In the genomic region with DNA sequence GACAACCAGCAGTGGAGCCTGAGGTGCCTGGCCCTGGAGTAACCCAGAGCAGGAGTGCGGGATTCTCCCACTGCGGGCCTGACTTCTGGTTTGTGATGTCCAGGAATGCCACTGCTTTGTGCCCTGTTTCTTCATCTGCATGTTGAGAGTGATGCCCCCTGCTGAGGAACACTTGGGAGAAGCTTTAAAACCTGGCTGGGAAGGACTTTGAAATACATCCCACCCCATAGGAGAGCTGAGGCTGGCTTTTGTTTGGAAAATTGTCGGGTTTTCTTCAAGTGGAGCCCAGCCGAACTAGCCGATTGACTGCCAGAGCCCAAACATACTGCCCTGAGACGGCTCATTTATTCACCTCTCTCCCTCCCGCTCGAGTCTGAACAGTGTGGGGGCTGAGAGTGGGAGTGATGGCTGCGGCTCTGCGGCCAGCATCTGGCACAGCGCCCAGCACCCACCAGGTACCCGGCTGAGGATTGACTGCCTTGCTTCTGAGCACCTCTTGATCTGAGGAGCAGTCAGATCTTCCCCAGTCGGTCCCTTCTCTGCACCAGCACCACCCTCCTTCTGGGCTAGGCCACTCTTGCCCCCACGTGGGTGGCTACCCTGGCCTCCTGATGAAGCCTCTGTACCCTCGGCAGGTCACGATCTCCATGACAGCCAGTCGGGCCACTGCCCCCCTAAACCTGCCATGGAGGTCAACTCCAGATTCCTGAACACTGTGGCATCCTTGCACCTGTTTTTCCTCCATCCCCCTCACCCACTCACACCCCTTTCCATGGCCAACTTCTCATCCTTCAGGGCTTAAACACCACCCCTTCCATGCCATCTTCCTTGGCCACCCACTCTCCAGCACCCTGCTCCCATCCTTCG, we compare ENCODE assay signal across 15 cellular contexts.
DNase-seq lines count a peak whose midpoint lies in the region; ATAC-seq and TF ChIP-seq lines count a peak whose summit lies in the region.
"Had no signal": no experiment of that assay in that cellular context is flagged by ENCODE, and none has a peak within 500 bp of the region (broad histone marks: within the 10 kb centered on the region; RNA-seq: fewer than 3 reads in every experiment).

No MANE protein-coding gene starts in this region.

- no peak overlapping the region for H3K4me3 Mint-ChIP-seq in CD8-positive, alpha-beta T cell
- H3K4me3 Mint-ChIP-seq in GM23338 (peak overlapping the region; percentile 41; the same call in 1 of the 3 replicates), mesothelial cell of epicardium (no peak overlapping the region)

- DNase-seq in CD8-positive, alpha-beta T cell = peak in 1 of 7 experiments; percentile 18
- DNase-seq in GM23338 (ENCODE audit: low spot score) (peak; percentile 69), NT2/D1 (ENCODE audit: low read depth, low spot score) (peak; percentile 59), mesothelial cell of epicardium (ENCODE audit: low spot score in 2 of 2, unreplicated experiment in 2 of 2) (peak in 1 of 2 experiments; percentile 51), dedifferentiated amniotic fluid mesenchymal stem cell (ENCODE audit: extremely low spot score) (no peak), SKM-1 (lab: John Stamatoyannopoulos, UW; ENCODE audit: unreplicated experiment) (no peak), colonic mucosa (no peak)
- DNase-seq: activated CD4-positive, CD25-positive, alpha-beta regulatory T cell treated with anti-CD3 and anti-CD28 coated beads, Interleukin-2, amount 50 U/mL, for 72 hours; esophagus squamous epithelium; KG1; NCI-H446; sigmoid colon; testis had no signal

- no peaks in the 10 kb centered on the region for H3K27me3 Mint-ChIP-seq in CD8-positive, alpha-beta T cell (ENCODE audit: low read depth)
- H3K27me3 Mint-ChIP-seq in GM23338 (ENCODE audit: insufficient read depth, low read depth, poor library complexity) (peaks cover 11% of the 10 kb centered on the region), mesothelial cell of epicardium (ENCODE audit: low read depth) (no peaks in the 10 kb centered on the region)

- H3K36me3 ChIP-seq in CD8-positive, alpha-beta T cell (ENCODE audit: insufficient read depth, low read length) = no peaks in the 10 kb centered on the region
- H3K36me3 ChIP-seq in GM23338 (ENCODE audit: insufficient read depth) (no peaks in the 10 kb centered on the region), NT2/D1 (ENCODE audit: insufficient read depth, insufficient read length, low read length) (no peaks in the 10 kb centered on the region), colonic mucosa (no peaks in the 10 kb centered on the region)
- H3K36me3 ChIP-seq: esophagus squamous epithelium, sigmoid colon had no signal

- H3K27me3 ChIP-seq in CD8-positive, alpha-beta T cell (ENCODE audit: insufficient read depth, low read length) = no peaks in the 10 kb centered on the region
- H3K27me3 ChIP-seq in GM23338 (ENCODE audit: insufficient read depth) (no peaks in the 10 kb centered on the region), NT2/D1 (ENCODE audit: insufficient read depth, insufficient read length) (no peaks in the 10 kb centered on the region), colonic mucosa (no peaks in the 10 kb centered on the region)
- H3K27me3 ChIP-seq: esophagus squamous epithelium, sigmoid colon, testis had no signal

- CTCF ChIA-PET in CD8-positive, alpha-beta T cell (lab: Charles Lee) = no interaction called here

- H3K4me1 Mint-ChIP-seq in CD8-positive, alpha-beta T cell (ENCODE audit: low read depth) = peaks cover 25% of the 10 kb centered on the region
- H3K4me1 Mint-ChIP-seq in GM23338 = peaks cover 39% of the 10 kb centered on the region
- H3K4me1 Mint-ChIP-seq in mesothelial cell of epicardium = peaks cover 28% of the 10 kb centered on the region

- peak; percentile 62 for ATAC-seq in CD8-positive, alpha-beta T cell
- peak; percentile 67 for ATAC-seq in GM23338
- ATAC-seq: GM12878 had no signal

- H3K27ac ChIP-seq in CD8-positive, alpha-beta T cell (ENCODE audit: low read depth, low read length) = no peak overlapping the region
- peak overlapping the region; percentile 85 for H3K27ac ChIP-seq in GM23338 (ENCODE audit: low read depth)
- H3K27ac ChIP-seq in colonic mucosa = no peak overlapping the region
- H3K27ac ChIP-seq: esophagus squamous epithelium, sigmoid colon, testis had no signal

- no peak for TF ChIP-seq CTCF in CD8-positive, alpha-beta T cell (IDR thresholded peaks at IDR 0.05)
- TF ChIP-seq CTCF in GM23338 (conservative IDR thresholded peaks at IDR 0.05; ENCODE audit: low read depth in 2 of 2) = no peak
- TF ChIP-seq CTCF in mesothelial cell of epicardium (IDR thresholded peaks at IDR 0.05; ENCODE audit: unreplicated experiment) = no peak
- no peak for TF ChIP-seq CTCF in colonic mucosa (IDR thresholded peaks at IDR 0.05)

- H3K9ac ChIP-seq in NT2/D1 (ENCODE audit: insufficient read length, low read depth) (peak overlapping the region; percentile 61), colonic mucosa (ENCODE audit: low read depth in 2 of 2, low read length in 2 of 2) (no peak overlapping the region)

- no peak overlapping the region for H3K4me3 ChIP-seq in CD8-positive, alpha-beta T cell (ENCODE audit: low read depth, low read length)
- H3K4me3 ChIP-seq in GM23338 = peak overlapping the region; percentile 41; the same call in 1 of the 2 replicates
- no peak overlapping the region for H3K4me3 ChIP-seq in NT2/D1 (ENCODE audit: insufficient read length, low read depth)
- no peak overlapping the region for H3K4me3 ChIP-seq in colonic mucosa
- H3K4me3 ChIP-seq: esophagus squamous epithelium, GM12878, sigmoid colon, testis had no signal

- intact Hi-C loops in CD8-positive, alpha-beta T cell (cut with DNase I, micrococcal nuclease) = no loop called here
- intact Hi-C loops in colonic mucosa (cut with DNase I) = no loop called here

- H3K27ac Mint-ChIP-seq in CD8-positive, alpha-beta T cell = peak overlapping the region; percentile 22
- peak overlapping the region; percentile 71 for H3K27ac Mint-ChIP-seq in GM23338
- peak overlapping the region; percentile 45 for H3K27ac Mint-ChIP-seq in mesothelial cell of epicardium
- H3K27ac Mint-ChIP-seq: activated T-helper 2 cell treated with anti-CD3 and anti-CD28 coated beads, Interferon-gamma antibody, Interleukin-2, Interleukin-4, amounts not matched to agents 10 μg/mL and 5 μg/mL and 100 μg/mL, durations not matched to agents 14 hours and 24 hours and 36 hours had no signal

- H3K36me3 Mint-ChIP-seq in CD8-positive, alpha-beta T cell = no peaks in the 10 kb centered on the region
- H3K36me3 Mint-ChIP-seq in GM23338 (ENCODE audit: low read depth) (peaks cover 13% of the 10 kb centered on the region), mesothelial cell of epicardium (peaks cover 3% of the 10 kb centered on the region)

- no peaks in the 10 kb centered on the region for H3K9me3 Mint-ChIP-seq in CD8-positive, alpha-beta T cell
- H3K9me3 Mint-ChIP-seq in GM23338 (peaks cover 5% of the 10 kb centered on the region), mesothelial cell of epicardium (peaks cover 5% of the 10 kb centered on the region)
- H3K9me3 Mint-ChIP-seq: activated T-helper 2 cell treated with anti-CD3 and anti-CD28 coated beads, Interferon-gamma antibody, Interleukin-2, Interleukin-4, amounts not matched to agents 10 μg/mL and 5 μg/mL and 100 μg/mL, durations not matched to agents 14 hours and 24 hours and 36 hours had no signal

- H3K4me1 ChIP-seq in CD8-positive, alpha-beta T cell (ENCODE audit: insufficient read depth, low read length) = peaks cover 16% of the 10 kb centered on the region
- peaks cover 36% of the 10 kb centered on the region for H3K4me1 ChIP-seq in GM23338 (ENCODE audit: insufficient read depth)
- H3K4me1 ChIP-seq in NT2/D1 (ENCODE audit: insufficient read depth, insufficient read length) = peaks cover 17% of the 10 kb centered on the region
- H3K4me1 ChIP-seq in colonic mucosa = no peaks in the 10 kb centered on the region
- H3K4me1 ChIP-seq: sigmoid colon, testis had no signal

- H2AFZ ChIP-seq in GM23338 = no peak overlapping the region

- peak overlapping the region; percentile 79 for H3K4me2 ChIP-seq in GM23338

- POLR2A ChIA-PET in CD8-positive, alpha-beta T cell (lab: Charles Lee) = no interaction called here

- H3F3A ChIP-seq in GM23338 (replicated peaks; ENCODE audit: low read depth) = 0 out of 2 replicates have a peak, but pooled peaks cover 12% of the 10 kb centered on the region

- H3K9me3 ChIP-seq in CD8-positive, alpha-beta T cell (ENCODE audit: low read length) = no peaks in the 10 kb centered on the region
- H3K9me3 ChIP-seq in NT2/D1 (ENCODE audit: insufficient read depth, low read length) (no peaks in the 10 kb centered on the region), colonic mucosa (no peaks in the 10 kb centered on the region)
- H3K9me3 ChIP-seq: esophagus squamous epithelium, sigmoid colon, testis had no signal

- H4K20me1 ChIP-seq in GM23338 (replicated peaks; ENCODE audit: insufficient read depth) = no peaks in the 10 kb centered on the region

- H3K9me2 ChIP-seq in GM23338 (ENCODE audit: insufficient read depth) = no peaks in the 10 kb centered on the region

- peaks cover 23% of the 10 kb centered on the region for H3K79me2 ChIP-seq in GM23338 (replicated peaks; ENCODE audit: insufficient read depth)

TF ChIP-seq in GM23338, 12 proteins besides CTCF, POLR2A, EP300 and RAD21 (continues in another document):
- TF ChIP-seq NANOG (IDR thresholded peaks at IDR 0.05; ENCODE audit: borderline replicate concordance) (no peak), POLR2AphosphoS5 (IDR thresholded peaks at IDR 0.05; ENCODE audit: low read depth) (no peak), STAT1 (IDR thresholded peaks at IDR 0.05; ENCODE audit: unreplicated experiment) (no peak)

Comparison
In these comparisons a context has a peak if more than half of its experiments do, and no peak if none do; other contexts are left out.
1. DNase-seq: peak in GM23338 (single experiment) and NT2/D1 (single experiment); none in dedifferentiated amniotic fluid mesenchymal stem cell (single experiment), SKM-1 (single experiment) and colonic mucosa (single experiment).
2. Peak in every context shown above with its lines, with median percentiles within 50 percentile points of each other: H3K27ac Mint-ChIP-seq.